ENCODE assay signal across 8 cellular contexts in genomic region chr11:61609970-61610347, GRCh38. TPM values are rescaled to one million over a fixed set of nuclear protein-coding genes. Genes with fewer than 3 reads are reported as not detected.
DNase-seq lines count a peak whose midpoint lies in the region; ATAC-seq and TF ChIP-seq lines count a peak whose summit lies in the region.
"Had no signal": no experiment of that assay in that cellular context is flagged by ENCODE, and none has a peak within 500 bp of the region (broad histone marks: within the 10 kb centered on the region; RNA-seq: fewer than 3 reads in every experiment).

No MANE protein-coding gene starts in this region.

- no peaks in the 10 kb centered on the region for H3K79me2 ChIP-seq in GM23338 (replicated peaks; ENCODE audit: insufficient read depth)

- H3K27me3 ChIP-seq in GM23338 (ENCODE audit: insufficient read depth): no peaks in the 10 kb centered on the region

- H2AFZ ChIP-seq in GM23338: no peak overlapping the region; the same call in 1 of the 2 replicates

- DNase-seq in GM23338 (ENCODE audit: low spot score) (peak; percentile 72), NCI-H510A treated with DMSO at 0.1 percent for 48 hours (lab: John Stamatoyannopoulos, UW) (peak; percentile 94), epithelial cell of proximal tubule (ENCODE audit: low read depth) (no peak), retina (peak; percentile 67), middle frontal gyrus (ENCODE audit: extremely low spot score, low spot score) (no peak)
- DNase-seq: T-helper 2 cell had no signal

- H3K27ac Mint-ChIP-seq in GM23338: no peak overlapping the region

- H3K36me3 ChIP-seq in GM23338 (ENCODE audit: insufficient read depth): no peaks in the 10 kb centered on the region

- no peak overlapping the region; the same call in 2 of the 3 replicates for H3K4me3 Mint-ChIP-seq in GM23338

- no peak overlapping the region for H3K27ac ChIP-seq in GM23338 (ENCODE audit: low read depth)

- no peaks in the 10 kb centered on the region for H3K9me3 Mint-ChIP-seq in GM23338

- H3K4me3 ChIP-seq in GM23338 (no peak overlapping the region), epithelial cell of proximal tubule (ENCODE audit: low read depth, low read length) (no peak overlapping the region)

- TF ChIP-seq CTCF in GM23338 (conservative IDR thresholded peaks at IDR 0.05; ENCODE audit: low read depth in 2 of 2) (peak; percentile 35 to 64), epithelial cell of proximal tubule (conservative IDR thresholded peaks at IDR 0.05; ENCODE audit: low read depth, low read length) (peak; percentile 17)

- no peaks in the 10 kb centered on the region for H3K9me2 ChIP-seq in GM23338 (ENCODE audit: insufficient read depth)

- peaks cover 15% of the 10 kb centered on the region for H3K27me3 Mint-ChIP-seq in GM23338 (ENCODE audit: insufficient read depth, low read depth, poor library complexity)

- 0 out of 2 replicates have a peak, but pooled peaks cover 6% of the 10 kb centered on the region for H3K4me1 ChIP-seq in GM23338 (ENCODE audit: insufficient read depth)

- H3K4me1 Mint-ChIP-seq in GM23338: peaks cover 17% of the 10 kb centered on the region

- no peak overlapping the region for H3K4me2 ChIP-seq in GM23338

- no peaks in the 10 kb centered on the region for H3F3A ChIP-seq in GM23338 (replicated peaks; ENCODE audit: low read depth)

- H3K36me3 Mint-ChIP-seq in GM23338 (ENCODE audit: low read depth): no peaks in the 10 kb centered on the region; the same call in 2 of the 3 replicates

- no peaks in the 10 kb centered on the region for H4K20me1 ChIP-seq in GM23338 (replicated peaks; ENCODE audit: insufficient read depth)

- ATAC-seq in GM23338 (peak; percentile 95), GM18520 (IDR thresholded peaks at IDR 0.05; ENCODE audit: unreplicated experiment) (no peak), GM19395 (IDR thresholded peaks at IDR 0.05; ENCODE audit: unreplicated experiment) (no peak)

TF ChIP-seq in GM23338, 12 proteins besides CTCF, POLR2A, EP300 and RAD21:
- TF ChIP-seq REST (IDR thresholded peaks at IDR 0.05; ENCODE audit: unreplicated experiment): no peak
- no peak for TF ChIP-seq ZNF114 (CRISPR knock-in tag; IDR thresholded peaks at IDR 0.05)
- no peak for TF ChIP-seq ETS1 (IDR thresholded peaks at IDR 0.05)
- TF ChIP-seq STAT1 (IDR thresholded peaks at IDR 0.05; ENCODE audit: unreplicated experiment): no peak
- no peak for TF ChIP-seq NANOG (IDR thresholded peaks at IDR 0.05; ENCODE audit: borderline replicate concordance)
- TF ChIP-seq ZNF462 (CRISPR knock-in tag; IDR thresholded peaks at IDR 0.05): no peak
- no peak for TF ChIP-seq EZH2phosphoT487 (IDR thresholded peaks at IDR 0.05; ENCODE audit: unreplicated experiment)
- TF ChIP-seq JUNB (IDR thresholded peaks at IDR 0.05; ENCODE audit: unreplicated experiment): no peak
- TF ChIP-seq EZH2 (IDR thresholded peaks at IDR 0.05; ENCODE audit: low read depth, unreplicated experiment): no peak
- TF ChIP-seq CREB1 (CRISPR knock-in tag; IDR thresholded peaks at IDR 0.05; ENCODE audit: low read depth): no peak
- no peak for TF ChIP-seq POLR2AphosphoS5 (IDR thresholded peaks at IDR 0.05; ENCODE audit: low read depth)
- TF ChIP-seq ZNF331 (CRISPR knock-in tag; IDR thresholded peaks at IDR 0.05; ENCODE audit: low read depth): no peak

RNA-seq across cellular contexts. Expression of gene SYT7, which starts 29.1 kb away (rescaled TPM):
- total RNA-seq in GM23338 (2014; rRNA removed; shearing (Covaris generic)): 7.0 and 10.3 TPM in 2 replicates
- 1.6 and 1.8 TPM in 2 replicates for polyA plus RNA-seq in GM23338 (2016; fragmentation: Nextera tagmentation; extraction: Ambion mirVana)
- total RNA-seq in epithelial cell of proximal tubule: 0.23 TPM in 1 of 2 replicates, not detected in the other

Comparison
In these comparisons a context has a peak if more than half of its experiments do, and no peak if none do; other contexts are left out.
1. DNase-seq: peak in GM23338 (single experiment), NCI-H510A treated with DMSO at 0.1 percent for 48 hours (single experiment) and retina (single experiment); none in epithelial cell of proximal tubule (single experiment) and middle frontal gyrus (single experiment).